Comparison of ENCODE assay signal across 11 cellular contexts in the genomic region with DNA sequence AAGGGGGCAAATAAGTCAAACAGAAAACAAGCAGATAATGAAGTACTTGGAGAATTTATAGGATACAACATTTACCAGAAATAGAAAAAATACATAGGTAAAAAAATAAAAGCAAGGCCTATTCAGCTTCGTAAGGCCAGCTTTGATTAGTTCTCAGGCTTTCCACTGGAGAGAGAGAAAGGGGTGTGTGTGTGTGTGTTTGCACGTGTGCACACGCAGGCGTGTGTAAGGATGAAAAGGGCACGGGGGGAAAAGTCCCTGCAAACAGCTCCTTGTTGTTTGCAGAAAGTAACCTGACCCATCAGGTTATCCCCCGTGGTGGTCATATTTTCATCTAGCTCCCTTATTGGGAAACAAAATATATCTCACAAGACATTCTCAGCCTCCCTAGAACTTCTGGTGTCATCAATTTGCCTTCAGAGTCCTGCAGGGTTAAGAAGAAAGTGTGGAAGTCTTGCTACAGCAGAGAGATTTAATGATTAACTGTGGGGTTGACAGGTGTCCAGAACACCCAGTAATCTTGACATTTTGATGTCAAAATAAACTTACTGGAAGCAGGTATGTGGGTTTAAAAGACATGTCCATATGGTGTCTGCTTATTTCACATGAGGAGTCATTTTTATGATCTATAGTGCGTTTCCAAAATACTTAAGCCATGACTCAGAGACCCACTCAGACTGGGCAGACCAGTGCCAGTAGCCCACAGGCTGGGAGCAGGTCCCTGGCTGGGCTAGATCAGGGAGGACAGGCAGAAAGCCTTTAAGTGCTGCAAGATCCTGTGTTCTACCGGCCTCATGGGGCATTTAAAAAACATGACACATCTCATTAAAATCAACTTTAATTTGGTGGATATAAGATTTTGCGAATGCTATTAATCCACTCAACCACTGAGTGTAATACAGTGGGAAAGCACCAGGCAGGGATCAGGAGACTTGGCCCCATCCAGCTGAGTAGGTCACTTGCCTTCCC.
DNase-seq lines count a peak whose midpoint lies in the region; ATAC-seq, FAIRE-seq and TF ChIP-seq lines count a peak whose summit lies in the region.
"Had no signal": no experiment of that assay in that cellular context is flagged by ENCODE, and none has a peak within 500 bp of the region (broad histone marks: within the 10 kb centered on the region; RNA-seq: fewer than 3 reads in every experiment).

No MANE protein-coding gene starts in this region.

- no peak for TF ChIP-seq EP300 in stomach (IDR thresholded peaks at IDR 0.05)

- H3K9me3 Mint-ChIP-seq in activated T-cell treated with anti-CD3 and anti-CD28 coated beads, Interleukin-2, amount 50 U/mL, for 72 hours, result no peaks in the 10 kb centered on the region

- no peak overlapping the region for H3K27ac Mint-ChIP-seq in activated T-cell treated with anti-CD3 and anti-CD28 coated beads, Interleukin-2, amount 50 U/mL, for 72 hours
- H3K27ac Mint-ChIP-seq: activated naive CD8-positive, alpha-beta T cell had no signal

- H3K36me3 ChIP-seq in stomach, result no peaks in the 10 kb centered on the region
- H3K36me3 ChIP-seq: sigmoid colon had no signal

- no peak overlapping the region for H3K4me3 ChIP-seq in stomach
- H3K4me3 ChIP-seq: sigmoid colon had no signal

- H3K27me3 Mint-ChIP-seq in activated T-cell treated with anti-CD3 and anti-CD28 coated beads, Interleukin-2, amount 50 U/mL, for 72 hours (ENCODE audit: low read depth), result no peaks in the 10 kb centered on the region

- DNase-seq in HTR-8/SVneo (ENCODE audit: insufficient read length, low spot score) (peak; percentile 90), epidermal melanocyte (ENCODE audit: insufficient read length, low spot score) (peak; percentile 34), stromal cell of bone marrow (ENCODE audit: low read depth) (peak; percentile 34), stomach (no peak), HuH-7 (ENCODE audit: low spot score) (no peak)
- DNase-seq in activated T-cell treated with anti-CD3 and anti-CD28 coated beads, Interleukin-2, amount 50 U/mL, for 72 hours, result no peak
- DNase-seq: NCI-H2171, sigmoid colon had no signal

- 48 to 63% (median 50%) methylated on average over 9 of the region's 9 CpGs for WGBS in stomach, 5 donors

- peak; percentile 70 for ATAC-seq in GM19043 (IDR thresholded peaks at IDR 0.05; ENCODE audit: low read depth, unreplicated experiment)
- no peak for ATAC-seq in activated T-cell treated with anti-CD3 and anti-CD28 coated beads, Interleukin-2, amount 50 U/mL, for 72 hours (replicated peaks in 1 of 2)

- no peaks in the 10 kb centered on the region for H3K4me1 ChIP-seq in stomach

- intact Hi-C loops in stomach (cut with DNase I; ENCODE audit: low total_unique reads), result no loop called here

- TF ChIP-seq CTCF in stomach (IDR thresholded peaks at IDR 0.05), result no peak

- H3K9me3 ChIP-seq in stomach, result no peaks in the 10 kb centered on the region
- H3K9me3 ChIP-seq: sigmoid colon had no signal

- H3K36me3 Mint-ChIP-seq in activated T-cell treated with anti-CD3 and anti-CD28 coated beads, Interleukin-2, amount 50 U/mL, for 72 hours (ENCODE audit: insufficient read depth in 2 of 2), result no peaks in the 10 kb centered on the region
- H3K36me3 Mint-ChIP-seq: activated naive CD8-positive, alpha-beta T cell had no signal

- FAIRE-seq in HTR-8/SVneo (lab: Jason Lieb, UNC), result peak; percentile 97

- no peak overlapping the region for H3K27ac ChIP-seq in stomach
- H3K27ac ChIP-seq: sigmoid colon, VCaP had no signal

- TF ChIP-seq POLR2A in stomach (IDR thresholded peaks at IDR 0.05), result no peak

- no peak overlapping the region for H3K4me3 Mint-ChIP-seq in activated T-cell treated with anti-CD3 and anti-CD28 coated beads, Interleukin-2, amount 50 U/mL, for 72 hours
- H3K4me3 Mint-ChIP-seq: activated naive CD8-positive, alpha-beta T cell had no signal

- H3K4me1 Mint-ChIP-seq in activated T-cell treated with anti-CD3 and anti-CD28 coated beads, Interleukin-2, amount 50 U/mL, for 72 hours (ENCODE audit: low read depth), result no peaks in the 10 kb centered on the region

- H3K27me3 ChIP-seq in stomach, result no peaks in the 10 kb centered on the region
- H3K27me3 ChIP-seq: sigmoid colon had no signal

Comparison
In these comparisons a context has a peak if more than half of its experiments do, and no peak if none do; other contexts are left out.
1. DNase-seq: peak in HTR-8/SVneo (single experiment), epidermal melanocyte (single experiment) and stromal cell of bone marrow (single experiment); none in stomach (single experiment), activated T-cell treated with anti-CD3 and anti-CD28 coated beads, Interleukin-2, amount 50 U/mL, for 72 hours (0 of 2) and HuH-7 (single experiment).